Comparison of ENCODE assay signal across 8 cellular contexts in the genomic region with DNA sequence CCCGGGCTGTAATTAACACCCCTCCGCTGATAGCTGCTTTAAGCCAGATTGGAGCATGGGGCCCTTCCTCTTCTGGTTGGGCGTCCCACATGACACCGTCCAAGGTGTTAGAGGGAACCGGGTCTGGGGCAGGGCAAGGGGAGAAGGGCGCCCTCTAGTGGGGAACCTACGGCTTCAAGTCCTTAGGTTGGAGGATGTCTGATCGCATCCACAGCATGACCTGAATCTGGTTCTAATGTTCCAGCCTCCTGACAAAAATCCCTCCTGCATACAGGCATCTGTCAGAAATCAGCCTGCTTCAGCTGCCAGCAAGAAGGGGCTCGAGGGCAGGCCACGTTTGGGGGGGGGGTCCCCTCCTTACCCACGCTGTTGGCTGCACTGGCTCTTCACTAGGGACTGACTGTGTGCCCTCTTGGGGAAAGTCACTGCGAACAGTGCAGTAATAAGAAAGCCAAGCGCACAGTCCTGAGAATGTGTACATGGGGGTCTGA.
DNase-seq lines count a peak whose midpoint lies in the region; ATAC-seq and TF ChIP-seq lines count a peak whose summit lies in the region.

No MANE protein-coding gene starts in this region.

- no peaks in the 10 kb centered on the region for H3K27me3 ChIP-seq in aorta (ENCODE audit: control insufficient read depth in 1 of 2, insufficient read depth in 2 of 2, low read length in 1 of 2)

- peak overlapping the region in 3 of 5 experiments; percentile 61 to 79 (median 67) for H3K27ac Mint-ChIP-seq in brain
- H3K27ac Mint-ChIP-seq in stimulated activated memory B cell treated with anti-CD40 and anti-IgM and Interleukin-4, amounts not matched to agents 10 μg/mL and 1 μg/mL and 100 μg/mL, for 72 hours, result no peak overlapping the region

- no peak overlapping the region for H3K4me3 ChIP-seq in aorta (ENCODE audit: low read length in 2 of 2)

- H3K9me3 Mint-ChIP-seq in brain, result peaks cover 0 to 7% (median 3%) of the 10 kb centered on the region in 5 experiments
- H3K9me3 Mint-ChIP-seq in stimulated activated memory B cell treated with anti-CD40 and anti-IgM and Interleukin-4, amounts not matched to agents 10 μg/mL and 1 μg/mL and 100 μg/mL, for 72 hours, result no peaks in the 10 kb centered on the region

- TF ChIP-seq CTCF in brain (conservative IDR thresholded peaks at IDR 0.05), result peak; percentile 53 to 78

- DNase-seq in EL (peak; percentile 48), HPDE6-E6E7 (ENCODE audit: extremely low spot score) (peak; percentile 46), RPMI8226 (peak; percentile 54), left lobe of liver (ENCODE audit: low spot score) (no peak), mesenteric fat pad (ENCODE audit: low spot score) (no peak), aorta (no peak)

- H3K36me3 ChIP-seq in aorta (ENCODE audit: control insufficient read depth in 1 of 2, insufficient read depth in 2 of 2, low read length in 1 of 2), result no peaks in the 10 kb centered on the region

- H3K27ac ChIP-seq in aorta (ENCODE audit: low read depth in 1 of 2, low read length in 2 of 2), result no peak overlapping the region

- WGBS in aorta, 2 donors, result 43 to 47% methylated on average over 12 to 13 of the region's 13 CpGs

- no peaks in the 10 kb centered on the region for H3K9me3 ChIP-seq in aorta (ENCODE audit: control insufficient read depth, low read length)

- no peaks in the 10 kb centered on the region for H3K27me3 Mint-ChIP-seq in brain
- H3K27me3 Mint-ChIP-seq in stimulated activated memory B cell treated with anti-CD40 and anti-IgM and Interleukin-4, amounts not matched to agents 10 μg/mL and 1 μg/mL and 100 μg/mL, for 72 hours, result peaks cover 3% of the 10 kb centered on the region

- no peak overlapping the region for H3K4me3 Mint-ChIP-seq in brain
- no peak overlapping the region for H3K4me3 Mint-ChIP-seq in stimulated activated memory B cell treated with anti-CD40 and anti-IgM and Interleukin-4, amounts not matched to agents 10 μg/mL and 1 μg/mL and 100 μg/mL, for 72 hours

- ATAC-seq in left lobe of liver (peak; percentile 89), aorta (ENCODE audit: low FRiP score) (no peak)
- ATAC-seq in stimulated activated memory B cell treated with anti-CD40 and anti-IgM and Interleukin-4, amounts not matched to agents 10 μg/mL and 1 μg/mL and 100 μg/mL, for 72 hours, result peak; percentile 50

- intact Hi-C loops in aorta (cut with DNase I), result no loop called here

- H3K36me3 Mint-ChIP-seq in brain, result no peaks in the 10 kb centered on the region
- H3K36me3 Mint-ChIP-seq in stimulated activated memory B cell treated with anti-CD40 and anti-IgM and Interleukin-4, amounts not matched to agents 10 μg/mL and 1 μg/mL and 100 μg/mL, for 72 hours, result no peaks in the 10 kb centered on the region

- H3K4me1 ChIP-seq in aorta (ENCODE audit: control insufficient read depth in 1 of 2, insufficient read depth in 2 of 2, low read length in 2 of 2), result no peaks in the 10 kb centered on the region

- H3K4me1 Mint-ChIP-seq in brain, result peaks cover 34% of the 10 kb centered on the region
- peaks cover 13% of the 10 kb centered on the region for H3K4me1 Mint-ChIP-seq in stimulated activated memory B cell treated with anti-CD40 and anti-IgM and Interleukin-4, amounts not matched to agents 10 μg/mL and 1 μg/mL and 100 μg/mL, for 72 hours

Comparison
In these comparisons a context has a peak if more than half of its experiments do, and no peak if none do; other contexts are left out.
1. DNase-seq: peak in EL (single experiment), HPDE6-E6E7 (single experiment) and RPMI8226 (single experiment); none in left lobe of liver (single experiment), mesenteric fat pad (single experiment) and aorta (0 of 2).